ENCODE assay signal across 12 cellular contexts in genomic region chr11:121059605-121060004, GRCh38.
DNase-seq lines count a peak whose midpoint lies in the region; ATAC-seq and TF ChIP-seq lines count a peak whose summit lies in the region.
"Had no signal": no experiment of that assay in that cellular context is flagged by ENCODE, and none has a peak within 500 bp of the region (broad histone marks: within the 10 kb centered on the region; RNA-seq: fewer than 3 reads in every experiment).

No MANE protein-coding gene starts in this region.

- peaks cover 65% of the 10 kb centered on the region for H3K36me3 Mint-ChIP-seq in nephron progenitor cell (ENCODE audit: low read depth)

- H3K27me3 Mint-ChIP-seq in stimulated activated naive CD8-positive, alpha-beta T cell treated with anti-CD3 and anti-CD28 coated beads, Interleukin-15, amount 100 ng/mL, for 72 hours, result no peaks in the 10 kb centered on the region
- no peaks in the 10 kb centered on the region for H3K27me3 Mint-ChIP-seq in nephron progenitor cell (ENCODE audit: low read depth, poor library complexity)
- H3K27me3 Mint-ChIP-seq: activated naive CD8-positive, alpha-beta T cell; IgD-negative memory B cell had no signal

- peaks cover 7% of the 10 kb centered on the region for H3K4me1 Mint-ChIP-seq in stimulated activated naive CD8-positive, alpha-beta T cell treated with anti-CD3 and anti-CD28 coated beads, Interleukin-15, amount 100 ng/mL, for 72 hours
- H3K4me1 Mint-ChIP-seq in nephron progenitor cell, result no peaks in the 10 kb centered on the region

- peak; percentile 90 for ATAC-seq in stimulated activated naive CD8-positive, alpha-beta T cell treated with anti-CD3 and anti-CD28 coated beads, Interleukin-15, amount 100 ng/mL, for 72 hours
- no peak for ATAC-seq in stimulated activated naive CD8-positive, alpha-beta T cell treated with anti-CD3 and anti-CD28 coated beads, Interleukin-15, Interleukin-2, amounts not matched to agents 100 U/mL and 50 U/mL, for 24 hours
- ATAC-seq in HG02763 (IDR thresholded peaks at IDR 0.05; ENCODE audit: unreplicated experiment) (peak; percentile 88), HG03565 (IDR thresholded peaks at IDR 0.05; ENCODE audit: unreplicated experiment) (peak; percentile 92)

- DNase-seq in stimulated activated naive CD8-positive, alpha-beta T cell treated with anti-CD3 and anti-CD28 coated beads, Interleukin-15, amount 100 ng/mL, for 72 hours, result no peak
- DNase-seq in stimulated activated naive CD8-positive, alpha-beta T cell treated with anti-CD3 and anti-CD28 coated beads, Interleukin-15, Interleukin-2, amounts not matched to agents 100 U/mL and 50 U/mL, for 24 hours, result no peak
- no peak for DNase-seq in putamen (ENCODE audit: low spot score)
- no peak for DNase-seq in glomerular visceral epithelial cell (ENCODE audit: extremely low spot score)
- no peak for DNase-seq in nephron progenitor cell
- DNase-seq in pons (ENCODE audit: low spot score), result no peak
- DNase-seq: kidney glomerular epithelial cell, NCI-H774 had no signal

- no peak overlapping the region for H3K4me3 Mint-ChIP-seq in stimulated activated naive CD8-positive, alpha-beta T cell treated with anti-CD3 and anti-CD28 coated beads, Interleukin-15, amount 100 ng/mL, for 72 hours
- H3K4me3 Mint-ChIP-seq in nephron progenitor cell, result no peak overlapping the region
- H3K4me3 Mint-ChIP-seq: activated naive CD8-positive, alpha-beta T cell; IgD-negative memory B cell had no signal

- H3K9me3 Mint-ChIP-seq in stimulated activated naive CD8-positive, alpha-beta T cell treated with anti-CD3 and anti-CD28 coated beads, Interleukin-15, amount 100 ng/mL, for 72 hours, result no peaks in the 10 kb centered on the region
- no peaks in the 10 kb centered on the region for H3K9me3 Mint-ChIP-seq in nephron progenitor cell

- TF ChIP-seq CTCF in nephron progenitor cell (IDR thresholded peaks at IDR 0.05), result no peak

- no peak overlapping the region for H3K27ac Mint-ChIP-seq in stimulated activated naive CD8-positive, alpha-beta T cell treated with anti-CD3 and anti-CD28 coated beads, Interleukin-15, amount 100 ng/mL, for 72 hours
- no peak overlapping the region for H3K27ac Mint-ChIP-seq in nephron progenitor cell
- H3K27ac Mint-ChIP-seq: activated naive CD8-positive, alpha-beta T cell; IgD-negative memory B cell had no signal
